In the genomic region with DNA sequence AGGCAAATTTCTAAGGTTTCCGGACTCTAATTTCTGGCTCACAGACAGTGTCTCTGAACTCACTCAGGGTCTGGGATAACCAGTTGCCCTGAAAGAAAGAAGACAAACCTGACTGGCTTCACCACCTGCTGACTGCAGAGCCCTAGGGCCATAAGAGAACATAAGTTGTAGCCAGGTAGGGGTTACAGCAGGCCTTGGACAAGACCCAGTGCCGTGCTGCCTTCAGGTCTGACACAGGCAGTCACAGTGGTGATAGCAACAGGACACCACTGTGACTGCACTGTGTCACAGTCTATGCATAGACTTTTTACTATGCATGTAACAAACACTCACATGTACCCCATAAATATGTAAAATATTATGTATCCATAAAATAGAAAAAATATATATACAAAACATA, we compare ENCODE assay signal across 32 cellular contexts.
"Had no signal": no experiment of that assay in that cellular context is flagged by ENCODE, and none has a peak within 500 bp of the region (broad histone marks: within the 10 kb centered on the region; RNA-seq: fewer than 3 reads in every experiment).

No MANE protein-coding gene starts in this region.

- DNase-seq: activated B cell treated with CpG ODN at 0.5 μM for 24 hours; activated CD4-positive, alpha-beta memory T cell treated with anti-CD3 and anti-CD28 coated beads for 36 hours; activated CD4-positive, alpha-beta T cell treated with anti-CD3 and anti-CD28 coated beads for 4 hours; activated CD4-positive, alpha-beta T cell treated with anti-CD3 and anti-CD28 coated beads, Interleukin-2, amount 50 U/mL, for 1 hour; activated CD4-positive, CD25-positive, alpha-beta regulatory T cell treated with anti-CD3 and anti-CD28 coated beads, Interleukin-2, amount 50 U/mL, for 72 hours; activated CD8-positive, alpha-beta memory T cell treated with anti-CD3 and anti-CD28 coated beads, Interleukin-2, amount 50 U/mL, for 4 hours; activated gamma-delta T cell treated with Interleukin-2 at 50 U/mL for 16 hours; activated naive CD4-positive, alpha-beta T cell treated with anti-CD3 and anti-CD28 coated beads for 36 hours; activated T-cell treated with anti-CD3 and anti-CD28 coated beads for 4 hours; activated T-cell treated with anti-CD3 and anti-CD28 coated beads, Interleukin-2, amount 50 U/mL, for 4 hours; adrenal gland; body of pancreas; caudate nucleus; cerebellar nuclear complex; NCI-H1092 treated with DMSO at 0.1 percent for 48 hours; NCI-H1436; NCI-H187; NCI-H2029 treated with DMSO at 0.1 percent for 48 hours; NCI-H2171 treated with DMSO at 0.1 percent for 48 hours; NCI-H2227 treated with DMSO at 0.1 percent for 48 hours; NCI-H524 treated with DMSO at 0.1 percent for 48 hours; PC-3; Peyer's patch; RPMI8226; SW 1271; T-helper 1 cell; T-helper 2 cell; T-helper 9 cell had no signal

- H3K4me1 ChIP-seq: adrenal gland, body of pancreas, breast epithelium, Peyer's patch had no signal

- H3K27ac Mint-ChIP-seq: activated B cell treated with CpG ODN at 0.5 μM for 24 hours; activated CD4-positive, alpha-beta memory T cell treated with anti-CD3 and anti-CD28 coated beads for 36 hours; activated naive CD4-positive, alpha-beta T cell treated with anti-CD3 and anti-CD28 coated beads for 36 hours; activated naive CD4-positive, alpha-beta T cell treated with anti-CD3 and anti-CD28 coated beads, Interleukin-2, amount 50 U/mL, for 72 hours; activated T-helper 1 cell treated with anti-CD3 and anti-CD28 coated beads, Interleukin-12 subunit alpha, Interleukin-12 subunit beta, Interleukin-2, Interleukin-4 antibody, amounts not matched to agents 30 ng/mL and 10 ng/mL and 1 ng/mL, durations not matched to agents 14 hours and 24 hours and 36 hours had no signal

- ATAC-seq: activated naive CD4-positive, alpha-beta T cell treated with anti-CD3 and anti-CD28 coated beads, Interleukin-2, amount 50 U/mL, for 72 hours; activated T-cell treated with anti-CD3 and anti-CD28 coated beads, Interleukin-2, amount 50 U/mL, for 4 hours; body of pancreas; PC-3 had no signal

- H3K9me3 ChIP-seq: adrenal gland, body of pancreas, breast epithelium, Peyer's patch had no signal

- H3K27ac ChIP-seq: adrenal gland, body of pancreas, breast epithelium, Peyer's patch, VCaP had no signal

- H3K4me1 Mint-ChIP-seq: activated B cell treated with CpG ODN at 0.5 μM for 24 hours had no signal

- H3K27me3 ChIP-seq: adrenal gland, body of pancreas, breast epithelium, Peyer's patch had no signal

- H3K36me3 Mint-ChIP-seq: activated CD4-positive, alpha-beta memory T cell treated with anti-CD3 and anti-CD28 coated beads for 36 hours; activated naive CD4-positive, alpha-beta T cell treated with anti-CD3 and anti-CD28 coated beads, Interleukin-2, amount 50 U/mL, for 72 hours had no signal

- H3K27me3 Mint-ChIP-seq: activated B cell treated with CpG ODN at 0.5 μM for 24 hours; activated CD4-positive, alpha-beta memory T cell treated with anti-CD3 and anti-CD28 coated beads for 36 hours had no signal

- H3K36me3 ChIP-seq: adrenal gland, breast epithelium, Peyer's patch had no signal

- H3K4me3 ChIP-seq: adrenal gland, body of pancreas, breast epithelium, Peyer's patch had no signal

- H3K4me3 Mint-ChIP-seq: activated B cell treated with CpG ODN at 0.5 μM for 24 hours; activated CD4-positive, alpha-beta memory T cell treated with anti-CD3 and anti-CD28 coated beads for 36 hours; activated naive CD4-positive, alpha-beta T cell treated with anti-CD3 and anti-CD28 coated beads for 36 hours; activated T-cell treated with anti-CD3 and anti-CD28 coated beads, Interleukin-2, amount 50 U/mL, for 4 hours; activated T-helper 1 cell treated with anti-CD3 and anti-CD28 coated beads, Interleukin-12 subunit alpha, Interleukin-12 subunit beta, Interleukin-2, Interleukin-4 antibody, amounts not matched to agents 30 ng/mL and 10 ng/mL and 1 ng/mL, durations not matched to agents 14 hours and 24 hours and 36 hours had no signal
